In genomic region chr15:65326109-65326508, GRCh38 we compare ENCODE assay signal across 13 cellular contexts. TPM values are rescaled to one million over a fixed set of nuclear protein-coding genes. Genes with fewer than 3 reads are reported as not detected.
DNase-seq lines count a peak whose midpoint lies in the region; ATAC-seq and TF ChIP-seq lines count a peak whose summit lies in the region.
"Had no signal": no experiment of that assay in that cellular context is flagged by ENCODE, and none has a peak within 500 bp of the region (broad histone marks: within the 10 kb centered on the region; RNA-seq: fewer than 3 reads in every experiment).

No MANE protein-coding gene starts in this region.

- peak overlapping the region; percentile 72 for H3K4me2 ChIP-seq in BLaER1

- peak; percentile 80 for DNase-seq in NCI-H69 (lab: John Stamatoyannopoulos, UW)
- peak; percentile 65 for DNase-seq in endothelial cell (ENCODE audit: low spot score)
- no peak for DNase-seq in GM20000 (ENCODE audit: low spot score)
- DNase-seq: IMR-90, NCI-H510A had no signal

- no peak overlapping the region for H3K27ac ChIP-seq in BLaER1
- H3K27ac ChIP-seq in mesodermal cell (ENCODE audit: low read depth, low read length, severe bottlenecking), result peak overlapping the region; percentile 59

- H3K27me3 Mint-ChIP-seq in endothelial cell (ENCODE audit: unreplicated experiment), result peaks cover 12% of the 10 kb centered on the region

- TF ChIP-seq CTCF in endothelial cell (IDR thresholded peaks at IDR 0.05; ENCODE audit: unreplicated experiment) (no peak), GM20000 (IDR thresholded peaks at IDR 0.05; ENCODE audit: extremely low read depth, missing control alignments) (no peak)

- no peaks in the 10 kb centered on the region for H3K36me3 ChIP-seq in BLaER1
- peaks cover 29% of the 10 kb centered on the region for H3K36me3 ChIP-seq in mesodermal cell (ENCODE audit: control insufficient read depth, insufficient read depth, low read length)

- H3K4me3 ChIP-seq in BLaER1 (no peak overlapping the region), mesodermal cell (ENCODE audit: extremely low read depth, insufficient read depth, low read length, poor library complexity, severe bottlenecking) (no peak overlapping the region)

- H3K4me3 Mint-ChIP-seq in endothelial cell (ENCODE audit: unreplicated experiment), result no peak overlapping the region
- H3K4me3 Mint-ChIP-seq: activated naive CD8-positive, alpha-beta T cell; CD14-positive monocyte had no signal

- H3K4me1 ChIP-seq in BLaER1 (peaks cover 39% of the 10 kb centered on the region), mesodermal cell (ENCODE audit: control insufficient read depth, insufficient read depth, low read length, poor library complexity, severe bottlenecking) (no peaks in the 10 kb centered on the region)

- H3K9me3 ChIP-seq in BLaER1 (no peaks in the 10 kb centered on the region), mesodermal cell (ENCODE audit: control insufficient read depth, low read length) (no peaks in the 10 kb centered on the region)

- no peaks in the 10 kb centered on the region; the same call in 1 of the 2 replicates for H4K20me1 ChIP-seq in BLaER1

- H3K27ac Mint-ChIP-seq in endothelial cell (ENCODE audit: unreplicated experiment), result peak overlapping the region; percentile 67
- H3K27ac Mint-ChIP-seq: activated naive CD8-positive, alpha-beta T cell; CD14-positive monocyte had no signal

- peaks cover 20% of the 10 kb centered on the region for H3K36me3 Mint-ChIP-seq in endothelial cell (ENCODE audit: low read depth, unreplicated experiment)
- H3K36me3 Mint-ChIP-seq: activated naive CD8-positive, alpha-beta T cell; CD14-positive monocyte had no signal

- H3K9ac ChIP-seq in BLaER1, result no peak overlapping the region

- WGBS in mesodermal cell (ENCODE audit: insufficient coverage in 2 of 2), 2 experiments, result 57 to 65% methylated on average over 7 to 10 of the region's 12 CpGs

- H3K9me3 Mint-ChIP-seq in endothelial cell (ENCODE audit: unreplicated experiment), result no peaks in the 10 kb centered on the region
- H3K9me3 Mint-ChIP-seq: CD14-positive monocyte had no signal

- peaks cover 29% of the 10 kb centered on the region for H3K4me1 Mint-ChIP-seq in endothelial cell (ENCODE audit: unreplicated experiment)

- H3K27me3 ChIP-seq in BLaER1, result no peaks in the 10 kb centered on the region

- ATAC-seq in GM19328 (IDR thresholded peaks at IDR 0.05; ENCODE audit: unreplicated experiment) (no peak), HG02973 (IDR thresholded peaks at IDR 0.05; ENCODE audit: unreplicated experiment) (no peak), HG02642 (IDR thresholded peaks at IDR 0.05; ENCODE audit: poor library complexity, unreplicated experiment) (no peak)

RNA-seq across cellular contexts. Expression of gene RNU5B-1, which starts 21.6 kb away (rescaled TPM):
- not detected for total RNA-seq in endothelial cell (ENCODE audit: unreplicated experiment)
- polyA plus RNA-seq in mesodermal cell (2013, experiment 1 of 2), result 12,289 TPM
- polyA plus RNA-seq in mesodermal cell (2013, experiment 2 of 2), result 16,601 TPM
- total RNA-seq: IMR-90 had no signal
- polyA plus RNA-seq: CD14-positive monocyte, IMR-90, neural cell had no signal

RNA-seq across cellular contexts. Expression of gene RNU5A-1, which starts 30.3 kb away (rescaled TPM):
- not detected for total RNA-seq in endothelial cell (ENCODE audit: unreplicated experiment)
- 6,661 TPM for polyA plus RNA-seq in mesodermal cell (2013, experiment 1 of 2)
- 8,769 TPM for polyA plus RNA-seq in mesodermal cell (2013, experiment 2 of 2)
- total RNA-seq: IMR-90 had no signal
- polyA plus RNA-seq: CD14-positive monocyte, IMR-90, neural cell had no signal

RNA-seq across cellular contexts. Expression of gene PARP16, which starts 39.4 kb away (rescaled TPM):
- total RNA-seq in endothelial cell (ENCODE audit: unreplicated experiment), result 2.8 TPM
- polyA plus RNA-seq in mesodermal cell (2013, experiment 1 of 2), result 5.6 TPM
- polyA plus RNA-seq in mesodermal cell (2013, experiment 2 of 2), result 6.3 TPM

RNA-seq across cellular contexts. Expression of gene IGDCC3, which starts 51.7 kb away (rescaled TPM):
- total RNA-seq in endothelial cell (ENCODE audit: unreplicated experiment), result 538 TPM
- polyA plus RNA-seq in mesodermal cell (2013, experiment 1 of 2), result 113 TPM
- 107 TPM for polyA plus RNA-seq in mesodermal cell (2013, experiment 2 of 2)
- polyA plus RNA-seq: CD14-positive monocyte had no signal
